In genomic region chr18:75219684-75220083, GRCh38 we compare ENCODE assay signal across 21 cellular contexts. TPM values are rescaled to one million over a fixed set of nuclear protein-coding genes. Genes with fewer than 3 reads are reported as not detected.
DNase-seq lines count a peak whose midpoint lies in the region; ATAC-seq and TF ChIP-seq lines count a peak whose summit lies in the region.
"Had no signal": no experiment of that assay in that cellular context is flagged by ENCODE, and none has a peak within 500 bp of the region (broad histone marks: within the 10 kb centered on the region; RNA-seq: fewer than 3 reads in every experiment).

No MANE protein-coding gene starts in this region.

- no peak for TF ChIP-seq CTCF in activated CD8-positive, alpha-beta T cell treated with anti-CD3 and anti-CD28 coated beads for 36 hours (IDR thresholded peaks at IDR 0.05)
- TF ChIP-seq CTCF in dorsolateral prefrontal cortex (IDR thresholded peaks at IDR 0.05 in 54 of 56, conservative IDR thresholded peaks at IDR 0.05 in 2 of 56; ENCODE audit: low read depth in 1 of 56, partially characterized antibody in 56 of 56): no peak
- TF ChIP-seq CTCF in mucosa of descending colon (IDR thresholded peaks at IDR 0.05): no peak

- H3K9me3 Mint-ChIP-seq in activated CD8-positive, alpha-beta T cell treated with anti-CD3 and anti-CD28 coated beads for 36 hours: no peaks in the 10 kb centered on the region
- H3K9me3 Mint-ChIP-seq in activated CD8-positive, alpha-beta T cell treated with anti-CD3 and anti-CD28 coated beads, Interleukin-2, amount 10 ng/mL, durations not matched to agents 7 days and 5 days (ENCODE audit: insufficient read depth): no peaks in the 10 kb centered on the region

- H3K27ac Mint-ChIP-seq in activated CD8-positive, alpha-beta T cell treated with anti-CD3 and anti-CD28 coated beads for 36 hours: peak overlapping the region; percentile 34
- no peak overlapping the region for H3K27ac Mint-ChIP-seq in activated CD8-positive, alpha-beta T cell treated with anti-CD3 and anti-CD28 coated beads, Interleukin-2, amount 10 ng/mL, durations not matched to agents 7 days and 5 days

- H3K36me3 Mint-ChIP-seq in activated CD8-positive, alpha-beta T cell treated with anti-CD3 and anti-CD28 coated beads for 36 hours (ENCODE audit: low read depth): no peaks in the 10 kb centered on the region
- H3K36me3 Mint-ChIP-seq in activated CD8-positive, alpha-beta T cell treated with anti-CD3 and anti-CD28 coated beads, Interleukin-2, amount 10 ng/mL, durations not matched to agents 7 days and 5 days (ENCODE audit: low read depth): peaks cover 13% of the 10 kb centered on the region

- H3K4me3 Mint-ChIP-seq in activated CD8-positive, alpha-beta T cell treated with anti-CD3 and anti-CD28 coated beads for 36 hours: no peak overlapping the region
- H3K4me3 Mint-ChIP-seq in activated CD8-positive, alpha-beta T cell treated with anti-CD3 and anti-CD28 coated beads, Interleukin-2, amount 10 ng/mL, durations not matched to agents 7 days and 5 days: no peak overlapping the region

- H3K4me3 ChIP-seq in dorsolateral prefrontal cortex: peak overlapping the region in 10 of 59 donors; percentile 1 to 43 (median 33)
- no peak overlapping the region for H3K4me3 ChIP-seq in mucosa of descending colon
- H3K4me3 ChIP-seq: BLaER1, prostate gland, upper lobe of left lung had no signal

- H3K36me3 ChIP-seq in mucosa of descending colon (ENCODE audit: low read depth): no peaks in the 10 kb centered on the region
- H3K36me3 ChIP-seq: BLaER1, prostate gland, upper lobe of left lung had no signal

- H3K27me3 Mint-ChIP-seq in activated CD8-positive, alpha-beta T cell treated with anti-CD3 and anti-CD28 coated beads for 36 hours: no peaks in the 10 kb centered on the region
- no peaks in the 10 kb centered on the region for H3K27me3 Mint-ChIP-seq in activated CD8-positive, alpha-beta T cell treated with anti-CD3 and anti-CD28 coated beads, Interleukin-2, amount 10 ng/mL, durations not matched to agents 7 days and 5 days (ENCODE audit: low read depth)

- H3K9me3 ChIP-seq in mucosa of descending colon: no peaks in the 10 kb centered on the region
- H3K9me3 ChIP-seq: BLaER1, prostate gland, upper lobe of left lung had no signal

- POLR2A ChIA-PET in activated CD8-positive, alpha-beta T cell treated with anti-CD3 and anti-CD28 coated beads for 36 hours (lab: Charles Lee): no interaction called here
- POLR2A ChIA-PET in activated CD8-positive, alpha-beta T cell treated with anti-CD3 and anti-CD28 coated beads, Interleukin-2, amount 10 ng/mL, durations not matched to agents 7 days and 5 days (lab: Charles Lee): interaction anchor here (0.6 kb wide), 1 partner anchor 9 kb away, joined by 3 read pairs; the partner anchor contains the start of gene TSHZ1

- CTCF ChIA-PET in activated CD8-positive, alpha-beta T cell treated with anti-CD3 and anti-CD28 coated beads for 36 hours (lab: Charles Lee): no interaction called here
- CTCF ChIA-PET in activated CD8-positive, alpha-beta T cell treated with anti-CD3 and anti-CD28 coated beads, Interleukin-2, amount 10 ng/mL, durations not matched to agents 7 days and 5 days (lab: Charles Lee): no interaction called here

- peak overlapping the region in 49 of 59 donors; percentile 3 to 83 (median 66) for H3K27ac ChIP-seq in dorsolateral prefrontal cortex
- peak overlapping the region; percentile 1 for H3K27ac ChIP-seq in temporal lobe (ENCODE audit: low read depth, low read length)
- H3K27ac ChIP-seq: BLaER1, prostate gland, upper lobe of left lung had no signal

- intact Hi-C loops in activated CD8-positive, alpha-beta T cell treated with anti-CD3 and anti-CD28 coated beads for 36 hours (cut with micrococcal nuclease): no loop called here
- intact Hi-C loops in dorsolateral prefrontal cortex (cut with DNase I) (no loop called here), mucosa of descending colon (cut with DNase I, micrococcal nuclease) (no loop called here)

- H3K4me1 Mint-ChIP-seq in activated CD8-positive, alpha-beta T cell treated with anti-CD3 and anti-CD28 coated beads for 36 hours (ENCODE audit: low read depth): peaks cover 72% of the 10 kb centered on the region
- peaks cover 41% of the 10 kb centered on the region for H3K4me1 Mint-ChIP-seq in activated CD8-positive, alpha-beta T cell treated with anti-CD3 and anti-CD28 coated beads, Interleukin-2, amount 10 ng/mL, durations not matched to agents 7 days and 5 days (ENCODE audit: low read depth)

- DNase-seq in activated CD8-positive, alpha-beta T cell treated with anti-CD3 and anti-CD28 coated beads for 36 hours: no peak
- DNase-seq in activated CD8-positive, alpha-beta T cell treated with anti-CD3 and anti-CD28 coated beads, Interleukin-2, amount 10 ng/mL, durations not matched to agents 7 days and 5 days: no peak
- DNase-seq in dorsolateral prefrontal cortex (no peak), mucosa of descending colon (peak in 1 of 3 donors; percentile 55), HK-2 (ENCODE audit: unreplicated experiment) (no peak), NCI-H1930 (lab: John Stamatoyannopoulos, UW) (no peak)
- DNase-seq: activated CD4-positive, alpha-beta T cell treated with anti-CD3 and anti-CD28 coated beads, Interleukin-2, amount 50 U/mL, for 48 hours; activated T-cell treated with anti-CD3 and anti-CD28 coated beads, Interleukin-2, amount 50 U/mL, for 48 hours; caudate nucleus; DMS 273 treated with DMSO at 0.1 percent for 48 hours; effector memory CD4-positive, alpha-beta T cell; GF-D8; KBM-7; NCI-H2171; NK-92 treated with Interleukin-12 subunit alpha and Interleukin-12 subunit beta, amount 100 ng/mL, for 24 hours; stimulated activated CD4-positive, alpha-beta T cell treated with anti-CD3 and anti-CD28 coated beads, Interleukin-12 subunit alpha, Interleukin-12 subunit beta, amount 100 ng/mL, for 4 hours; upper lobe of left lung had no signal

- H3K27me3 ChIP-seq in dorsolateral prefrontal cortex: no peaks in the 10 kb centered on the region
- H3K27me3 ChIP-seq: BLaER1, upper lobe of left lung had no signal

- H3K4me1 ChIP-seq in mucosa of descending colon (ENCODE audit: low read depth): peaks cover 51% of the 10 kb centered on the region

- ATAC-seq in activated CD8-positive, alpha-beta T cell treated with anti-CD3 and anti-CD28 coated beads for 36 hours: no peak
- no peak for ATAC-seq in activated CD8-positive, alpha-beta T cell treated with anti-CD3 and anti-CD28 coated beads, Interleukin-2, amount 10 ng/mL, durations not matched to agents 7 days and 5 days
- ATAC-seq in mucosa of descending colon (peak; percentile 69), HG02588 (IDR thresholded peaks at IDR 0.05; ENCODE audit: unreplicated experiment) (no peak)

RNA-seq across cellular contexts. Expression of gene TSHZ1, which starts 9.1 kb away (rescaled TPM):
- total RNA-seq in activated CD8-positive, alpha-beta T cell treated with anti-CD3 and anti-CD28 coated beads for 36 hours: 10 to 100 TPM; 10.8 to 11.0 TPM
- 10 to 100 TPM; 16.7 to 16.8 TPM for total RNA-seq in activated CD8-positive, alpha-beta T cell treated with anti-CD3 and anti-CD28 coated beads, Interleukin-2, amount 10 ng/mL, durations not matched to agents 7 days and 5 days
- total RNA-seq in dorsolateral prefrontal cortex (10 to 100 TPM; 24.7 to 83.6 (median 37.5) TPM), mucosa of descending colon (10 to 100 TPM; 22.7 to 66.6 (median 36.9) TPM), temporal lobe (8.6 TPM)

RNA-seq across cellular contexts. Expression of gene PTGR3, which starts 10.7 kb away (rescaled TPM):
- 10 to 100 TPM; 20.0 to 21.1 TPM for total RNA-seq in activated CD8-positive, alpha-beta T cell treated with anti-CD3 and anti-CD28 coated beads for 36 hours
- 10 to 100 TPM; 21.8 to 21.9 TPM for total RNA-seq in activated CD8-positive, alpha-beta T cell treated with anti-CD3 and anti-CD28 coated beads, Interleukin-2, amount 10 ng/mL, durations not matched to agents 7 days and 5 days
- total RNA-seq in dorsolateral prefrontal cortex: 10 to 100 TPM; 32.1 to 76.5 (median 56.0) TPM
- total RNA-seq in mucosa of descending colon: 10 to 100 TPM; 47.6 to 61.4 (median 57.1) TPM
- total RNA-seq in temporal lobe: 15.5 TPM
